1 cellular context compared by ENCODE assay signal in the genomic region with DNA sequence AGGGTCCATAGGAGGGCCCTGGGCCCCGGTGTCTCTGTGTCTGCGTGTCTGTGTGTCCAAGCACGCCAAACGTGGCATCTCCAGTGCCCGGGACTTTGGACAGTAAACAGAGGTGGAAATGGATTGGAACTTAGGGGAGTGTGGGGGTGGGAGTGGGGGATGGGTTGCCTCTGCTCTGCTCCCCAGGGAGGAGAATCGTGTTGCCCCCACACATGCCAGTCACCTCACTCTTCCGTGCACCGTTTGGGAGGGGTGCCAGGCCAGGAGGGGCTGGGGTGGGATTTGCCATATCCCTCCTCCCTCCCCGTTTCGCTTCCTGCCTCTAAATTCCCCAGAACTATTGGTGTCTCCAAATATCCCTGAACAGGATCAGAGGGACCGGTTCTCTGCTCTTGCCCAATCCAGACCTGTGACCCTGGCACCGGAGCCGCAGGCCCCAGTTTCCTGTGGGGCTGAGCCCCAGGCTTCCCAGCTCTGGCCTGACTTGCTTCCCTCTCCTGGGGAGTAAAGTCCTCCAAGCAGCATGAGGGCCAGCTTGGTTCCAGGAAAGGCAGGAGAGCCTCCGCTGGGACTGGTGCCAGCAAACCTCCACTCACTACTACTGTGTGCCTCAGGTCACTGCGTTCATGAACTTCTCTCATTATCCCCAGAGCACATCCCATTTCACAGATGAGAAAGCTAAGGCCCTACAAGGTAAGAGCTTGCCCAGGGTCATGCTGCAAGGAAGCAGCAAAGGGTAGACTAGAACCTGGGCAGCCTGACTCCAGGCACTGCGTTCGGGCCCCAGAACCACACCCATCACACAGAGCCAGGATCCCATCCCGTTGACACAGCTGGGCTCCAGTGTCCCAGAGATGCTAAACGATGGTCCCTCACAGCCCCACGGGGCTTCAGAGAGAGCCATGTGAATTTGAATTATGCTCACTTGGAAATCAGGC.
A peak's percentile ranks its signal among the peaks of the same experiment; 100 is the strongest.
TF ChIP-seq lines count a peak whose summit lies in the region.

Gene ASGR1, minus strand, starts transcription at position 54 of the 938 bp plus-strand sequence. CDS start 807 bp downstream, outside the sequence.

TF ChIP-seq in HepG2, 621 proteins besides CTCF, POLR2A, EP300 and RAD21 (continued from another document and continues in another):
- no peak; the same call in 1 of the 2 replicates for TF ChIP-seq ZNF280B (CRISPR knock-in tag; IDR thresholded peaks at IDR 0.05; ENCODE audit: borderline replicate concordance)
- peak; percentile 53; the same call in 1 of the 2 replicates for TF ChIP-seq THAP9 (CRISPR knock-in tag; IDR thresholded peaks at IDR 0.05; ENCODE audit: borderline replicate concordance)
- TF ChIP-seq JARID2 (CRISPR knock-in tag; IDR thresholded peaks at IDR 0.05; ENCODE audit: insufficient replicate concordance): no peak
- TF ChIP-seq JDP2 (CRISPR knock-in tag; IDR thresholded peaks at IDR 0.05; ENCODE audit: borderline replicate concordance): no peak
- TF ChIP-seq DR1 (CRISPR knock-in tag; IDR thresholded peaks at IDR 0.05): 0 out of 2 replicates have a peak, but pooled peaks have one; percentile 14
- TF ChIP-seq RFX3 (CRISPR knock-in tag; IDR thresholded peaks at IDR 0.05): no peak
- TF ChIP-seq FOXP1 (IDR thresholded peaks at IDR 0.05): no peak; the same call in 1 of the 2 replicates
- peak; percentile 59 for TF ChIP-seq FOXP1 (CRISPR knock-in tag; IDR thresholded peaks at IDR 0.05)
- TF ChIP-seq, protein P1, sequence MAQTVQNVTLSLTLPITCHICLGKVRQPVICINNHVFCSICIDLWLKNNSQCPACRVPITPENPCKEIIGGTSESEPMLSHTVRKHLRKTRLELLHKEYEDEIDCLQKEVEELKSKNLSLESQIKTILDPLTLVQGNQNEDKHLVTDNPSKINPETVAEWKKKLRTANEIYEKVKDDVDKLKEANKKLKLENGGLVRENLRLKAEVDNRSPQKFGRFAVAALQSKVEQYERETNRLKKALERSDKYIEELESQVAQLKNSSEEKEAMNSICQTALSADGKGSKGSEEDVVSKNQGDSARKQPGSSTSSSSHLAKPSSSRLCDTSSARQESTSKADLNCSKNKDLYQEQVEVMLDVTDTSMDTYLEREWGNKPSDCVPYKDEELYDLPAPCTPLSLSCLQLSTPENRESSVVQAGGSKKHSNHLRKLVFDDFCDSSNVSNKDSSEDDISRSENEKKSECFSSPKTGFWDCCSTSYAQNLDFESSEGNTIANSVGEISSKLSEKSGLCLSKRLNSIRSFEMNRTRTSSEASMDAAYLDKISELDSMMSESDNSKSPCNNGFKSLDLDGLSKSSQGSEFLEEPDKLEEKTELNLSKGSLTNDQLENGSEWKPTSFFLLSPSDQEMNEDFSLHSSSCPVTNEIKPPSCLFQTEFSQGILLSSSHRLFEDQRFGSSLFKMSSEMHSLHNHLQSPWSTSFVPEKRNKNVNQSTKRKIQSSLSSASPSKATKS (CRISPR knock-in tag; IDR thresholded peaks at IDR 0.05): peak; percentile 87
- peak; percentile 23; the same call in 1 of the 2 replicates for TF ChIP-seq ZNF724P (CRISPR knock-in tag; IDR thresholded peaks at IDR 0.05; ENCODE audit: borderline replicate concordance)
- no peak for TF ChIP-seq NFKB2 (CRISPR knock-in tag; IDR thresholded peaks at IDR 0.05; ENCODE audit: borderline replicate concordance)
- TF ChIP-seq SIX1 (CRISPR knock-in tag; IDR thresholded peaks at IDR 0.05; ENCODE audit: borderline replicate concordance): no peak
- peak; percentile 66; the same call in 1 of the 2 replicates for TF ChIP-seq MIER2 (CRISPR knock-in tag; IDR thresholded peaks at IDR 0.05)
- no peak for TF ChIP-seq ZNF530 (CRISPR knock-in tag; IDR thresholded peaks at IDR 0.05; ENCODE audit: low read depth)
- TF ChIP-seq, protein P2, sequence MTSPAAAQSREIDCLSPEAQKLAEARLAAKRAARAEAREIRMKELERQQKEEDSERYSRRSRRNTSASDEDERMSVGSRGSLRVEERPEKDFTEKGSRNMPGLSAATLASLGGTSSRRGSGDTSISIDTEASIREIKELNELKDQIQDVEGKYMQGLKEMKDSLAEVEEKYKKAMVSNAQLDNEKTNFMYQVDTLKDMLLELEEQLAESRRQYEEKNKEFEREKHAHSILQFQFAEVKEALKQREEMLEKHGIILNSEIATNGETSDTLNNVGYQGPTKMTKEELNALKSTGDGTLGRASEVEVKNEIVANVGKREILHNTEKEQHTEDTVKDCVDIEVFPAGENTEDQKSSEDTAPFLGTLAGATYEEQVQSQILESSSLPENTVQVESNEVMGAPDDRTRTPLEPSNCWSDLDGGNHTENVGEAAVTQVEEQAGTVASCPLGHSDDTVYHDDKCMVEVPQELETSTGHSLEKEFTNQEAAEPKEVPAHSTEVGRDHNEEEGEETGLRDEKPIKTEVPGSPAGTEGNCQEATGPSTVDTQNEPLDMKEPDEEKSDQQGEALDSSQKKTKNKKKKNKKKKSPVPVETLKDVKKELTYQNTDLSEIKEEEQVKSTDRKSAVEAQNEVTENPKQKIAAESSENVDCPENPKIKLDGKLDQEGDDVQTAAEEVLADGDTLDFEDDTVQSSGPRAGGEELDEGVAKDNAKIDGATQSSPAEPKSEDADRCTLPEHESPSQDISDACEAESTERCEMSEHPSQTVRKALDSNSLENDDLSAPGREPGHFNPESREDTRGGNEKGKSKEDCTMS (CRISPR knock-in tag; conservative IDR thresholded peaks at IDR 0.05): 0 out of 2 replicates have a peak, but pooled peaks have one; percentile 19
- TF ChIP-seq ZNF124 (CRISPR knock-in tag; IDR thresholded peaks at IDR 0.05): peak; percentile 74; the same call in 1 of the 2 replicates
- TF ChIP-seq TFE3 (CRISPR knock-in tag; IDR thresholded peaks at IDR 0.05): peak; percentile 81
- peak; percentile 77 for TF ChIP-seq MIER3 (CRISPR knock-in tag; IDR thresholded peaks at IDR 0.05; ENCODE audit: borderline replicate concordance)
- peak; percentile 93 for TF ChIP-seq CEBPG (CRISPR knock-in tag; IDR thresholded peaks at IDR 0.05)
- no peak for TF ChIP-seq ZKSCAN5 (CRISPR knock-in tag; IDR thresholded peaks at IDR 0.05)
- TF ChIP-seq KDM6A (CRISPR knock-in tag; IDR thresholded peaks at IDR 0.05; ENCODE audit: low read depth): peak; percentile 88; the same call in 1 of the 2 replicates
- no peak for TF ChIP-seq REL (CRISPR knock-in tag; conservative IDR thresholded peaks at IDR 0.05)
- no peak for TF ChIP-seq TBL1XR1 (IDR thresholded peaks at IDR 0.05; ENCODE audit: borderline replicate concordance, low read length, partially characterized antibody)
- no peak for TF ChIP-seq ZNF549 (CRISPR knock-in tag; IDR thresholded peaks at IDR 0.05)
- 0 out of 2 replicates have a peak, but pooled peaks have one; percentile 13 for TF ChIP-seq FOXO4 (CRISPR knock-in tag; conservative IDR thresholded peaks at IDR 0.05)
- peak; percentile 54; the same call in 1 of the 2 replicates for TF ChIP-seq ZNF589 (CRISPR knock-in tag; conservative IDR thresholded peaks at IDR 0.05)
- no peak for TF ChIP-seq SOX13 (IDR thresholded peaks at IDR 0.05)
- TF ChIP-seq SOX13 (CRISPR knock-in tag; conservative IDR thresholded peaks at IDR 0.05 in 1 of 2, IDR thresholded peaks at IDR 0.05 in 1 of 2): peak in 1 of 2 experiments; percentile 57; a peak in 2 of 4 replicates
- TF ChIP-seq ZNF773 (CRISPR knock-in tag; IDR thresholded peaks at IDR 0.05; ENCODE audit: borderline replicate concordance): no peak
- TF ChIP-seq ZNF121 (CRISPR knock-in tag; IDR thresholded peaks at IDR 0.05): peak; percentile 76
- TF ChIP-seq KLF6 (CRISPR knock-in tag; IDR thresholded peaks at IDR 0.05): 0 out of 2 replicates have a peak, but pooled peaks have one; percentile 59
- peak; percentile 85 for TF ChIP-seq GFI1 (CRISPR knock-in tag; IDR thresholded peaks at IDR 0.05; ENCODE audit: borderline replicate concordance)
- TF ChIP-seq, protein P3, sequence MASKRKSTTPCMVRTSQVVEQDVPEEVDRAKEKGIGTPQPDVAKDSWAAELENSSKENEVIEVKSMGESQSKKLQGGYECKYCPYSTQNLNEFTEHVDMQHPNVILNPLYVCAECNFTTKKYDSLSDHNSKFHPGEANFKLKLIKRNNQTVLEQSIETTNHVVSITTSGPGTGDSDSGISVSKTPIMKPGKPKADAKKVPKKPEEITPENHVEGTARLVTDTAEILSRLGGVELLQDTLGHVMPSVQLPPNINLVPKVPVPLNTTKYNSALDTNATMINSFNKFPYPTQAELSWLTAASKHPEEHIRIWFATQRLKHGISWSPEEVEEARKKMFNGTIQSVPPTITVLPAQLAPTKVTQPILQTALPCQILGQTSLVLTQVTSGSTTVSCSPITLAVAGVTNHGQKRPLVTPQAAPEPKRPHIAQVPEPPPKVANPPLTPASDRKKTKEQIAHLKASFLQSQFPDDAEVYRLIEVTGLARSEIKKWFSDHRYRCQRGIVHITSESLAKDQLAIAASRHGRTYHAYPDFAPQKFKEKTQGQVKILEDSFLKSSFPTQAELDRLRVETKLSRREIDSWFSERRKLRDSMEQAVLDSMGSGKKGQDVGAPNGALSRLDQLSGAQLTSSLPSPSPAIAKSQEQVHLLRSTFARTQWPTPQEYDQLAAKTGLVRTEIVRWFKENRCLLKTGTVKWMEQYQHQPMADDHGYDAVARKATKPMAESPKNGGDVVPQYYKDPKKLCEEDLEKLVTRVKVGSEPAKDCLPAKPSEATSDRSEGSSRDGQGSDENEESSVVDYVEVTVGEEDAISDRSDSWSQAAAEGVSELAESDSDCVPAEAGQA (IDR thresholded peaks at IDR 0.05; ENCODE audit: low read depth): no peak
- TF ChIP-seq, protein P3 (CRISPR knock-in tag; IDR thresholded peaks at IDR 0.05; ENCODE audit: borderline replicate concordance): no peak
- TF ChIP-seq HDAC2 (CRISPR knock-in tag; IDR thresholded peaks at IDR 0.05): peak; percentile 97
- TF ChIP-seq NFATC3 (CRISPR knock-in tag; IDR thresholded peaks at IDR 0.05): no peak
- TF ChIP-seq KLF9 (CRISPR knock-in tag; IDR thresholded peaks at IDR 0.05; ENCODE audit: low read depth): peak; percentile 52; the same call in 1 of the 2 replicates
